In the genomic region with DNA sequence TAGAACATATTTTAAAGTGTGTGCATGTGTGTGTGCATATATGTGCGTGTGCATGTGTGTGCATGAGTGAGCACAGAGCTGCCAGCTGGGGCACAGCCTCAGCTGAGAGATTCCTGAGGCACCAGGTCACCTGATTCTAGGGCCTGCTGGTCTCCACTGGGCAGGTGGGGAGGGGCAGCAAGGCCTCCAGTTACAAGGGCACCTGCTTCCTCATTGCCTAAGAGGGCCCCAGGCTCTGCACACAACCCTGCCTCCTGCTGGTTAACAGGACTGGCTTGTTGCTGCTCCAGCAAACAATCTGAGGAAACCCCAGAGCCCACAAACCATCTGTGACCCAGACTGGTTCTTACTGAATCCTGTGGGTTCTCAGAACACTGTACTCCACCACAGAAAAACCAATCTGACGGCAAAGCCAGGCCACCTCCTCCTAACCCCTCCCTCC, we compare ENCODE assay signal across 8 cellular contexts. TPM values are rescaled to one million over a fixed set of nuclear protein-coding genes. Genes with fewer than 3 reads are reported as not detected.
DNase-seq lines count a peak whose midpoint lies in the region; ATAC-seq and TF ChIP-seq lines count a peak whose summit lies in the region.

No MANE protein-coding gene starts in this region.

- TF ChIP-seq POLR2A in breast epithelium (IDR thresholded peaks at IDR 0.05), result no peak

- H3K4me3 ChIP-seq in A673 (ENCODE audit: low read depth, low read length, poor library complexity, severe bottlenecking) (no peak overlapping the region), breast epithelium (no peak overlapping the region)

- H3K36me3 ChIP-seq in A673 (ENCODE audit: insufficient read depth, low read length, poor library complexity, severe bottlenecking), result no peaks in the 10 kb centered on the region
- no peaks in the 10 kb centered on the region for H3K36me3 ChIP-seq in breast epithelium

- CTCF ChIA-PET in A673 (lab: Charles Lee), result no interaction called here

- intact Hi-C loops in A673 (cut with micrococcal nuclease; ENCODE audit: unreplicated experiment) (no loop called here), breast epithelium (cut with DNase I; ENCODE audit: low total_unique reads) (no loop called here)

- H3K27ac ChIP-seq in A673 (ENCODE audit: low read depth, low read length, poor library complexity, severe bottlenecking) (no peak overlapping the region), breast epithelium (peak overlapping the region in 1 of 2 donors; percentile 29)

- POLR2A ChIA-PET in A673 (lab: Charles Lee; ENCODE audit: low non-redundant PET), result no interaction called here

- H3K27me3 Mint-ChIP-seq in T-helper 2 cell treated with Interferon-gamma antibody and Interleukin-4, amounts not matched to agents 5 μg/mL and 100 μg/mL, for 36 hours (ENCODE audit: low read depth), result no peaks in the 10 kb centered on the region
- H3K27me3 Mint-ChIP-seq in memory B cell, result no peaks in the 10 kb centered on the region

- H3K4me1 Mint-ChIP-seq in T-helper 2 cell treated with Interferon-gamma antibody and Interleukin-4, amounts not matched to agents 5 μg/mL and 100 μg/mL, for 36 hours (ENCODE audit: low read depth), result peaks cover 37% of the 10 kb centered on the region
- peaks cover 16% of the 10 kb centered on the region for H3K4me1 Mint-ChIP-seq in memory B cell

- H3K27me3 ChIP-seq in A673 (replicated peaks; ENCODE audit: insufficient read depth, low read depth, low read length, poor library complexity), result no peaks in the 10 kb centered on the region
- no peaks in the 10 kb centered on the region for H3K27me3 ChIP-seq in breast epithelium

- no peaks in the 10 kb centered on the region for H3K9me3 Mint-ChIP-seq in T-helper 2 cell treated with Interferon-gamma antibody and Interleukin-4, amounts not matched to agents 5 μg/mL and 100 μg/mL, for 36 hours
- H3K9me3 Mint-ChIP-seq in memory B cell, result no peaks in the 10 kb centered on the region

- BruUV-seq in A673 (replicated peaks; lab: Mats Ljungman, UMichigan), result no TSS peak

- H3K36me3 Mint-ChIP-seq in T-helper 2 cell treated with Interferon-gamma antibody and Interleukin-4, amounts not matched to agents 5 μg/mL and 100 μg/mL, for 36 hours (ENCODE audit: low read depth), result no peaks in the 10 kb centered on the region
- no peaks in the 10 kb centered on the region for H3K36me3 Mint-ChIP-seq in memory B cell

- H3K4me3 Mint-ChIP-seq in T-helper 2 cell treated with Interferon-gamma antibody and Interleukin-4, amounts not matched to agents 5 μg/mL and 100 μg/mL, for 36 hours, result no peak overlapping the region
- no peak overlapping the region for H3K4me3 Mint-ChIP-seq in memory B cell

- ATAC-seq in GM18861 (IDR thresholded peaks at IDR 0.05; ENCODE audit: unreplicated experiment), result peak; percentile 71
- ATAC-seq in HG03025 (IDR thresholded peaks at IDR 0.05; ENCODE audit: low FRiP score, unreplicated experiment), result peak; percentile 67
- peak; percentile 89 for ATAC-seq in memory B cell (ENCODE audit: low read depth)

- H3K27ac Mint-ChIP-seq in T-helper 2 cell treated with Interferon-gamma antibody and Interleukin-4, amounts not matched to agents 5 μg/mL and 100 μg/mL, for 36 hours, result peak overlapping the region; percentile 31
- peak overlapping the region; percentile 78 for H3K27ac Mint-ChIP-seq in memory B cell

- H3K9me3 ChIP-seq in A673 (ENCODE audit: low read depth, low read length, poor library complexity, severe bottlenecking) (no peaks in the 10 kb centered on the region), breast epithelium (no peaks in the 10 kb centered on the region)

- peak; percentile 39 for TF ChIP-seq CTCF in A673 (conservative IDR thresholded peaks at IDR 0.05; ENCODE audit: low read depth, low read length)
- TF ChIP-seq CTCF in breast epithelium (IDR thresholded peaks at IDR 0.05), result peak in 1 of 3 donors; percentile 35

- H3K4me1 ChIP-seq in A673 (ENCODE audit: insufficient read depth, low read length, poor library complexity, severe bottlenecking) (no peaks in the 10 kb centered on the region), breast epithelium (no peaks in the 10 kb centered on the region)

- no peak for DNase-seq in A673 (ENCODE audit: low spot score)
- DNase-seq in NCI-H187 treated with DMSO at 0.1 percent for 48 hours (lab: John Stamatoyannopoulos, UW), result peak; percentile 42
- peak; percentile 76 for DNase-seq in T-helper 2 cell treated with Interferon-gamma antibody and Interleukin-4, amounts not matched to agents 5 μg/mL and 100 μg/mL, for 36 hours (ENCODE audit: low spot score)
- peak; percentile 67 to 73 for DNase-seq in breast epithelium (ENCODE audit: low spot score in 2 of 2)
- DNase-seq in memory B cell (ENCODE audit: low spot score in 2 of 2), result peak; percentile 47 to 69
- no peak for DNase-seq in 8988T

RNA-seq across cellular contexts. Expression of gene UBE2J1, which starts 22.9 kb away (rescaled TPM):
- 36.1 and 38.6 TPM in 2 replicates for total RNA-seq in A673 (2021)
- 10 to 100 TPM; 23.4 to 40.1 (median 34.4) TPM for total RNA-seq in breast epithelium

RNA-seq across cellular contexts. Expression of gene RRAGD, which starts 36.6 kb away (rescaled TPM):
- total RNA-seq in A673 (2021), result 9.5 and 10.6 TPM in 2 replicates
- total RNA-seq in breast epithelium, result 10 to 100 TPM; 12.8 to 38.6 (median 23.9) TPM

RNA-seq across cellular contexts. Expression of gene ANKRD6, which starts 57.5 kb away (rescaled TPM):
- total RNA-seq in A673 (2021) (25.4 and 36.4 TPM in 2 replicates), breast epithelium (10 to 100 TPM in 2 of 3 donors, 1 to 10 TPM in 1; 9.6 to 23.7 (median 18.0) TPM)

Comparison
In these comparisons a context has a peak if more than half of its experiments do, and no peak if none do; other contexts are left out.
1. DNase-seq: peak in NCI-H187 treated with DMSO at 0.1 percent for 48 hours (single experiment), T-helper 2 cell treated with Interferon-gamma antibody and Interleukin-4, amounts not matched to agents 5 μg/mL and 100 μg/mL, for 36 hours (single experiment), breast epithelium (2 of 2) and memory B cell (2 of 2); none in A673 (single experiment) and 8988T (single experiment).
2. Peak in every context shown above with its lines, with median percentiles within 50 percentile points of each other: ATAC-seq.